8 cellular contexts compared by ENCODE assay signal in the genomic region with DNA sequence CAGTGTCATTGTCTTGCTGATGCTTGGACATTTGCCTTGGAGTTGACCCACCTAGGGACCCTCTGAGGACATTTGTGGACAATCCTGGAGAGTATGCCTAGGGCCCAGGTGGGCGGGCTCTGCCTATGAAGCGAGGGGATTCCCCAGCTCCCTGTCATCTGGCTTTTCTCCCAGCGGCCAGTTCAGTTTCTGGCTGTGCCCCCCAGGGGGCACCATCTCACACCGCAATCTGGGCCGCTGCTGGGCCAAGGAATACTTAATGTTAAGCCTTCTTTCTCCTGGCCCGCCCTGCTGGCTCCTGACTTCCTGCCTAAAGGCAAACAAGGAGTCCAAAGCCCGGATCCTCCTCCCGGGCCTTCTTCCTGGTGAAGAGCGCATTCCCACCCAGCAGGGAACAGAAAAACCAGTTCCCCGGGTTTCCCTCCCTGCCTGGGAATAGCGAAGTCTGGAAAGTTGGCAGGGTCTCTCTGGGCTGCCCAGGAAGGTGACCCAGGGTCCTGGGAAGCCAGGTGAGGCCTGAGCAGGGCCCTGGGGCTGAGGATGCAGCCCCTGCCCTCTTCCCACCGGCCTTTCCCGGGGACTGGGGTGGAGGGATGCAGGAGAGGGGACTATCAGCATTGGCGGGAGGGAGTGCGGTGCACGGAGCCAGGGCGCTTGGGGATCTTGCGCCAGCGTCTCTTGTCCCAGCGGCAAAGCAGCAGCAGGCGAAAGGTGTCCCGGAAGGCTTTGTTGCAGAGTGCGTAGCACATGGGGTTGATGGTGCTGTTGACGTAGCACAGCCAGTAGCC. TPM values are rescaled to one million over a fixed set of nuclear protein-coding genes. Genes with fewer than 3 reads are reported as not detected.
A peak's percentile ranks its signal among the peaks of the same experiment; 100 is the strongest.
DNase-seq lines count a peak whose midpoint lies in the region; ATAC-seq lines count a peak whose summit lies in the region.

No MANE protein-coding gene starts in this region.

- DNase-seq in DMS53 (lab: John Stamatoyannopoulos, UW): peak; percentile 69
- DNase-seq in HuH-7.5 (ENCODE audit: low spot score): peak; percentile 81
- DNase-seq in activated naive CD8-positive, alpha-beta T cell treated with anti-CD3 and anti-CD28 coated beads for 36 hours: peak; percentile 44
- peak; percentile 87 for DNase-seq in left cardiac atrium
- DNase-seq in retina: peak; percentile 53
- DNase-seq in SIG-M5 (lab: John Stamatoyannopoulos, UW): no peak

- no peaks in the 10 kb centered on the region for H3K9me3 Mint-ChIP-seq in activated naive CD8-positive, alpha-beta T cell treated with anti-CD3 and anti-CD28 coated beads for 36 hours

- no peak overlapping the region for H3K4me3 Mint-ChIP-seq in activated naive CD8-positive, alpha-beta T cell treated with anti-CD3 and anti-CD28 coated beads for 36 hours

- H3K4me1 Mint-ChIP-seq in activated naive CD8-positive, alpha-beta T cell treated with anti-CD3 and anti-CD28 coated beads for 36 hours: peaks cover 8% of the 10 kb centered on the region

- H3K27ac Mint-ChIP-seq in activated naive CD8-positive, alpha-beta T cell treated with anti-CD3 and anti-CD28 coated beads for 36 hours: no peak overlapping the region

- no peaks in the 10 kb centered on the region for H3K36me3 Mint-ChIP-seq in activated naive CD8-positive, alpha-beta T cell treated with anti-CD3 and anti-CD28 coated beads for 36 hours

- H3K27me3 Mint-ChIP-seq in activated naive CD8-positive, alpha-beta T cell treated with anti-CD3 and anti-CD28 coated beads for 36 hours: peaks cover 10% of the 10 kb centered on the region

- peak; percentile 72 for ATAC-seq in left cardiac atrium
- ATAC-seq in HG02970 (IDR thresholded peaks at IDR 0.05; ENCODE audit: low FRiP score, unreplicated experiment): no peak
- no peak for ATAC-seq in GM21737 (IDR thresholded peaks at IDR 0.05; ENCODE audit: unreplicated experiment)

- intact Hi-C loops in left cardiac atrium (cut with DNase I): loop anchor here in 1 of 2 donors (5.0 kb wide), 1 partner anchor 68 kb away; no protein-coding TSS in a partner anchor

RNA-seq across cellular contexts. Expression of a gene that starts 11.9 kb away (rescaled TPM):
- total RNA-seq in activated naive CD8-positive, alpha-beta T cell treated with anti-CD3 and anti-CD28 coated beads for 36 hours: not detected
- total RNA-seq in left cardiac atrium: not detected

RNA-seq across cellular contexts. Expression of a gene that starts 28.6 kb away (rescaled TPM):
- 100 to 1,000 TPM; 408 to 428 TPM for total RNA-seq in activated naive CD8-positive, alpha-beta T cell treated with anti-CD3 and anti-CD28 coated beads for 36 hours
- 10 to 100 TPM; 45.2 to 91.2 TPM for total RNA-seq in left cardiac atrium

Comparison
In these comparisons a context has a peak if more than half of its experiments do, and no peak if none do; other contexts are left out.
1. ATAC-seq: peak in left cardiac atrium (2 of 2); none in HG02970 (single experiment) and GM21737 (single experiment).
2. RNA of a gene that starts 28.6 kb away (total RNA-seq): 408 to 428 TPM in activated naive CD8-positive, alpha-beta T cell treated with anti-CD3 and anti-CD28 coated beads for 36 hours; 45.2 to 91.2 TPM in left cardiac atrium; every median in the first group is over 4 times any median in the second.